In the genomic region with DNA sequence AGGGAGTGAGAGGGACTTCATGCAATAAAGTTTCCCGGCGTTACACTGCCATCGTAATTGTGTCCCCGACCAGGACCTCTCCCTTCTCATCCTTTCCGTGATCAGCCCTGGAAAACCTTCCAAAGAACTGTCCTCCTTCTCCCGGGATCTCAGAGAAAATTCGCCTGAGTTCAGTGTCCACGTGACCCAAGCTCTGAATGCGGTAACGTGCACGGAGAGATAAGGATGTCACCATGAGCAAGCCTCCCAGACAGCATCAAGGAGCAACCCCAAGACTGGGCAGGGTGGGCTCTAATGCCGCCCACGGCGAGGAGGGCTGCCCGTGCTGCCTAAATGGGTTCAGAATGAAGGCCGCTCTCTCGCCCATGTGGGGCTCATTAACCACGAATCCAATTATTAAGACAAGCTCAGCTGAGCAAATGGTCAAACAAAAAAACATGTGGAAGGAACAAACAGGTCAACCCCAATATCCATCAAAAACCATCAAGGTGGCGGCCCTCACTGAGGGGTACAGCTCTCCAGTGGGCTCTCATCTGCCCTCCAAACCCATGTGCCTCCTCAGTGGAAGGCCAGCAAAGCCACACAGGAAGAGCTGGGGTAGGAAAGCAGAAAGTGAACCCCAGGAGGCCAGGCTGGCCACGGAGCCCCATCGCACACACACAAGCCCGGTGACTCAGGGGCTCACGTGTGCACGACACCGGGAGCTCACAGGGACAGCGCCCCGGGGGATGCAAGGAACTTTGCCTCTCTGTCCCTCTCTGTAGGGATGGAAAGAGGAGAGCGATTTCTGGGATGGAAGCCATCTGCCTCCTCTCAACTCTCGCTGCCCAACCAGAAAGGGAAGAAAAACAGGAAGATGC, we compare ENCODE assay signal across 1 cellular context.
TF ChIP-seq lines count a peak whose summit lies in the region.
"Not testable (repeated sequence)": the region's sequence is repeated elsewhere in the genome, so short reads cannot be mapped to it uniquely, and the experiment has no call there.

No MANE protein-coding gene starts in this region.

TF ChIP-seq in K562, 482 proteins besides CTCF, POLR2A, EP300 and RAD21 (continued from another document):
- TF ChIP-seq, protein P1, sequence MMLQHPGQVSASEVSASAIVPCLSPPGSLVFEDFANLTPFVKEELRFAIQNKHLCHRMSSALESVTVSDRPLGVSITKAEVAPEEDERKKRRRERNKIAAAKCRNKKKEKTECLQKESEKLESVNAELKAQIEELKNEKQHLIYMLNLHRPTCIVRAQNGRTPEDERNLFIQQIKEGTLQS (IDR thresholded peaks at IDR 0.05), result peak; percentile 16; the same call in 1 of the 2 replicates
- TF ChIP-seq, protein P1 (CRISPR knock-in tag; conservative IDR thresholded peaks at IDR 0.05), result not testable (repeated sequence)
- TF ChIP-seq USF2 (CRISPR knock-in tag; IDR thresholded peaks at IDR 0.05), result peak; percentile 90
- TF ChIP-seq JUND (IDR thresholded peaks at IDR 0.05; ENCODE audit: borderline replicate concordance, low read depth, low read length), result peak; percentile 10; the same call in 1 of the 2 replicates
- TF ChIP-seq JUND (tag; IDR thresholded peaks at IDR 0.05; ENCODE audit: borderline replicate concordance, low read depth, low read length); MYC (CRISPR knock-in tag; IDR thresholded peaks at IDR 0.05; ENCODE audit: borderline replicate concordance, low read depth): not testable (repeated sequence)
- peak; percentile 50 for TF ChIP-seq CREM (IDR thresholded peaks at IDR 0.05; ENCODE audit: low read depth)
- TF ChIP-seq BHLHE40 (IDR thresholded peaks at IDR 0.05; ENCODE audit: low read length), result peak; percentile 91
- peak; percentile 30; the same call in 1 of the 2 replicates for TF ChIP-seq RBFOX2 (IDR thresholded peaks at IDR 0.05; ENCODE audit: low read depth, low read length)
- peak; percentile 15; the same call in 1 of the 2 replicates for TF ChIP-seq CTBP1 (IDR thresholded peaks at IDR 0.05; ENCODE audit: borderline replicate concordance)
- peak; percentile 73 for TF ChIP-seq TFE3 (CRISPR knock-in tag; IDR thresholded peaks at IDR 0.05)
- TF ChIP-seq RAD51 (IDR thresholded peaks at IDR 0.05; ENCODE audit: borderline replicate concordance, low read depth), result peak; percentile 83
- 0 out of 2 replicates have a peak, but pooled peaks have one; percentile 13 for TF ChIP-seq TCF3 (CRISPR knock-in tag; IDR thresholded peaks at IDR 0.05)
- peak; percentile 82 for TF ChIP-seq USF1 (CRISPR knock-in tag; IDR thresholded peaks at IDR 0.05)
- TF ChIP-seq MYC (IDR thresholded peaks at IDR 0.05; ENCODE audit: low read depth, low read length), result peak; percentile 48; the same call in 1 of the 2 replicates
- peak; percentile 46; the same call in 1 of the 2 replicates for TF ChIP-seq SP1 (CRISPR knock-in tag; IDR thresholded peaks at IDR 0.05)
- TF ChIP-seq, protein P2, sequence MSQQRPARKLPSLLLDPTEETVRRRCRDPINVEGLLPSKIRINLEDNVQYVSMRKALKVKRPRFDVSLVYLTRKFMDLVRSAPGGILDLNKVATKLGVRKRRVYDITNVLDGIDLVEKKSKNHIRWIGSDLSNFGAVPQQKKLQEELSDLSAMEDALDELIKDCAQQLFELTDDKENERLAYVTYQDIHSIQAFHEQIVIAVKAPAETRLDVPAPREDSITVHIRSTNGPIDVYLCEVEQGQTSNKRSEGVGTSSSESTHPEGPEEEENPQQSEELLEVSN (IDR thresholded peaks at IDR 0.05; ENCODE audit: borderline replicate concordance in 1 of 2, extremely low read depth in 1 of 2, insufficient read depth in 1 of 2, insufficient read length in 1 of 2, low read depth in 1 of 2, low read length in 1 of 2, poor library complexity in 1 of 2, severe bottlenecking in 1 of 2), result peak in 1 of 2 experiments; percentile 34
- 0 out of 4 replicates have a peak, but pooled peaks of 1 of the 2 experiments have one; percentile 9 for TF ChIP-seq RCOR1 (IDR thresholded peaks at IDR 0.05; ENCODE audit: borderline replicate concordance in 1 of 2, low read depth in 2 of 2, low read length in 2 of 2)
